22 cellular contexts compared by ENCODE assay signal in the genomic region with DNA sequence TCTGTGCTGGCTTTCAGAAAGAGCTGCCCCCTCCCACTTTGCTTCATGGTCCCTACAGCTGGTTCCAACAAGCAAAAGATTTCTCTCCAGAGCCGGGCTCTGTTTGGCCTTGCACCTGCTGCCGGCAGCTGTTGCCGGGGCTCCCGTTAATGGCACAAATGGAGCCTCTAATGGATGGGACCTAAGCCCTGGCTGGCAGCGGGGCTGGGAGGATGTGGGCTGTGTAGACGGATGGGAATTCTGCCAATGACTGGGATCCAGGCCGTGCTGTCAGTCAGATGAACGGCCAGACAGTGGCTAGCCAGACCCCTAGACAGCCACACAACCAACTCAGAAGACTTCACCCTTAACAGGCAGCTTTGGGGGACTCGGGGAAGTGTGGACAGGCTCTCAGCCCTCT.
DNase-seq lines count a peak whose midpoint lies in the region; ATAC-seq and TF ChIP-seq lines count a peak whose summit lies in the region.
"Had no signal": no experiment of that assay in that cellular context is flagged by ENCODE, and none has a peak within 500 bp of the region (broad histone marks: within the 10 kb centered on the region; RNA-seq: fewer than 3 reads in every experiment).

No MANE protein-coding gene starts in this region.

- H3K27me3 ChIP-seq in SJCRH30 (no peaks in the 10 kb centered on the region), transverse colon (no peaks in the 10 kb centered on the region)
- H3K27me3 ChIP-seq: ovary, upper lobe of right lung had no signal

- H3K9me3 ChIP-seq in SJCRH30 (replicated peaks) (no peaks in the 10 kb centered on the region), transverse colon (no peaks in the 10 kb centered on the region)
- H3K9me3 ChIP-seq: left ventricle myocardium inferior, ovary, upper lobe of right lung had no signal

- no peak for TF ChIP-seq EP300 in transverse colon (IDR thresholded peaks at IDR 0.05; ENCODE audit: low read depth)

- WGBS in transverse colon (ENCODE audit: low coverage in 1 of 2), 2 donors: 74% methylated on average over 9 of the region's 9 CpGs; no CpG with 5 or more reads in 1 of the 2 donors

- in situ Hi-C loops in transverse colon (cut with MboI; ENCODE audit: low pct_ligation_motif_present in 1 of 4, low pct_unique_long_range_greater_than_20kb in 1 of 4, low sequenced_read_pairs in 3 of 4): no loop called here

- H3K4me1 ChIP-seq in SJCRH30 (peaks cover 66% of the 10 kb centered on the region), transverse colon (no peaks in the 10 kb centered on the region)
- H3K4me1 ChIP-seq: foreskin keratinocyte, left ventricle myocardium inferior, upper lobe of right lung had no signal

- H3K36me3 ChIP-seq in SJCRH30: no peaks in the 10 kb centered on the region
- no peaks in the 10 kb centered on the region for H3K36me3 ChIP-seq in transverse colon
- H3K36me3 ChIP-seq: brain microvascular endothelial cell, left ventricle myocardium inferior, ovary, upper lobe of right lung had no signal

- no peak for TF ChIP-seq CTCF in transverse colon (IDR thresholded peaks at IDR 0.05)

- peak; percentile 40 for DNase-seq in NCI-H2029 (lab: John Stamatoyannopoulos, UW)
- DNase-seq in NCI-H2029 treated with DMSO at 0.1 percent for 48 hours (lab: John Stamatoyannopoulos, UW): no peak
- peak; percentile 84 for DNase-seq in NCI-H2081 treated with DMSO at 0.1 percent for 48 hours (lab: John Stamatoyannopoulos, UW)
- DNase-seq in SJCRH30: peak; percentile 99 to 100
- DNase-seq in posterior cingulate gyrus: peak in 7 of 10 donors; percentile 16 to 88 (median 36)
- no peak for DNase-seq in transverse colon
- no peak for DNase-seq in stimulated activated CD4-positive, alpha-beta T cell treated with anti-CD3 and anti-CD28 coated beads, Interleukin-12 subunit alpha, Interleukin-12 subunit beta, amount 100 ng/mL, for 4 hours
- DNase-seq: activated CD4-positive, alpha-beta T cell treated with anti-CD3 and anti-CD28 coated beads, Interleukin-2, amount 10 ng/mL, durations not matched to agents 7 days and 5 days; activated T-cell treated with anti-CD3 and anti-CD28 coated beads for 4 hours; brain microvascular endothelial cell; CD4-positive, CD25-positive, alpha-beta regulatory T cell; foreskin keratinocyte; GOT3; KG1; left ventricle myocardium inferior; NCI-H1048; ovary; stimulated activated naive CD4-positive, alpha-beta T cell treated with Interleukin-2 at 50 U/mL for 16 hours; upper lobe of right lung had no signal

- intact Hi-C loops in posterior cingulate gyrus (cut with DNase I) (no loop called here), transverse colon (cut with DNase I; ENCODE audit: low total_unique reads) (no loop called here)

- no peak for ATAC-seq in GM18858 (IDR thresholded peaks at IDR 0.05; ENCODE audit: unreplicated experiment)
- ATAC-seq: foreskin keratinocyte, upper lobe of right lung had no signal

- peak overlapping the region; percentile 3; the same call in 1 of the 2 replicates for H3K4me3 ChIP-seq in SJCRH30
- no peak overlapping the region for H3K4me3 ChIP-seq in transverse colon
- H3K4me3 ChIP-seq: left ventricle myocardium inferior, ovary, SK-N-MC, smooth muscle cell, upper lobe of right lung had no signal

- TF ChIP-seq POLR2A in transverse colon (IDR thresholded peaks at IDR 0.05): no peak

- H3K27ac ChIP-seq in SJCRH30 (peak overlapping the region; percentile 89), transverse colon (no peak overlapping the region)
- H3K27ac ChIP-seq: brain microvascular endothelial cell, foreskin keratinocyte, left ventricle myocardium inferior, ovary, SK-N-MC, upper lobe of right lung had no signal

Comparison
In these comparisons a context has a peak if more than half of its experiments do, and no peak if none do; other contexts are left out.
1. DNase-seq: peak in NCI-H2029 (single experiment), NCI-H2081 treated with DMSO at 0.1 percent for 48 hours (single experiment), SJCRH30 (2 of 2) and posterior cingulate gyrus (7 of 10); none in NCI-H2029 treated with DMSO at 0.1 percent for 48 hours (single experiment), transverse colon (single experiment) and stimulated activated CD4-positive, alpha-beta T cell treated with anti-CD3 and anti-CD28 coated beads, Interleukin-12 subunit alpha, Interleukin-12 subunit beta, amount 100 ng/mL, for 4 hours (single experiment).